In the genomic region with DNA sequence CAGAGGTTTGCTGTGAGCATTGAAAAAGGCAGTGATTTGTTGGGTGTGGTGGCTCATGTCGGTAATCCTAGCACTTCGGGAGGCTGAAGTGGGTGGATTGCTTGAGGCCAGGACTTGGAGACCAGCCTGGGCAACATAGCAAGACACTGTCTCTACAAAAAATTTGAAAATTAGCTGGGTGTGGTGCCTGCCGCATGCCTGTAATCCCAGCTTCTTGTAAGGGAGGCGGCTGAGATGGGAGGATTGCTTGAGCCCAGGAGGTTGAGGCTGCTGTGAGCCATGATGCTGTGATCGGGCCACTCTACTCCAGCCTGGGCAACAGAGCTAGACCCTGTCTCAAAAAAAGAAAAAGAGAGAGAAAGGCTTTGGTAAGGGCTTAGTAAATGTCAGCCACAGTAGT, we compare ENCODE assay signal across 28 cellular contexts. TPM values are rescaled to one million over a fixed set of nuclear protein-coding genes. Genes with fewer than 3 reads are reported as not detected.
"Had no signal": no experiment of that assay in that cellular context is flagged by ENCODE, and none has a peak within 500 bp of the region (broad histone marks: within the 10 kb centered on the region; RNA-seq: fewer than 3 reads in every experiment).

No MANE protein-coding gene starts in this region.

- H3K9me3 ChIP-seq: ascending aorta, breast epithelium, colonic mucosa, esophagus squamous epithelium had no signal

- H3K27me3 ChIP-seq: ascending aorta, breast epithelium, cardiac muscle cell, colonic mucosa, esophagus squamous epithelium had no signal

- H3K27ac ChIP-seq: ascending aorta, breast epithelium, cardiac muscle cell, colonic mucosa, epithelial cell of prostate, esophagus squamous epithelium had no signal

- H3K4me3 ChIP-seq: ascending aorta, breast epithelium, cardiac muscle cell, colonic mucosa, esophagus squamous epithelium had no signal

- DNase-seq: activated CD4-positive, alpha-beta memory T cell treated with anti-CD3 and anti-CD28 coated beads, Interleukin-2, amount 10 ng/mL, durations not matched to agents 7 days and 5 days; activated CD4-positive, alpha-beta T cell treated with anti-CD3 and anti-CD28 coated beads for 1 hour; activated CD4-positive, alpha-beta T cell treated with anti-CD3 and anti-CD28 coated beads for 4 hours; activated CD4-positive, alpha-beta T cell treated with anti-CD3 and anti-CD28 coated beads, Interleukin-2, amount 10 ng/mL, durations not matched to agents 7 days and 5 days; activated CD4-positive, alpha-beta T cell treated with anti-CD3 and anti-CD28 coated beads, Interleukin-2, amount 50 U/mL, for 4 hours; activated CD8-positive, alpha-beta memory T cell treated with anti-CD3 and anti-CD28 coated beads for 24 hours; activated effector memory CD4-positive, alpha-beta T cell treated with Interleukin-2 at 50 U/mL for 16 hours; activated gamma-delta T cell treated with Interleukin-2 at 50 U/mL for 16 hours; activated naive CD4-positive, alpha-beta T cell treated with Interleukin-2 at 50 U/mL for 16 hours; activated naive CD8-positive, alpha-beta T cell treated with anti-CD3 and anti-CD28 coated beads, Interleukin-2, amount 10 ng/mL, durations not matched to agents 7 days and 5 days; activated T-cell treated with anti-CD3 and anti-CD28 coated beads, Interleukin-2, amount 50 U/mL, for 4 hours; central memory CD4-positive, alpha-beta T cell; cerebellar nuclear complex; colonic mucosa; effector CD8-positive, alpha-beta T cell; esophagus squamous epithelium; foreskin fibroblast; T-helper 2 cell had no signal

- FAIRE-seq: endometrium, endothelial cell of umbilical vein, frontal cortex had no signal

- H3K4me1 ChIP-seq: ascending aorta, breast epithelium, colonic mucosa had no signal

- H3K36me3 ChIP-seq: ascending aorta, breast epithelium, cardiac muscle cell, colonic mucosa, esophagus squamous epithelium had no signal

- ATAC-seq: activated T-cell treated with anti-CD3 and anti-CD28 coated beads, Interleukin-2, amount 50 U/mL, for 4 hours; activated T-helper 17 cell treated with anti-CD3 and anti-CD28 coated beads, Interleukin-2, amount 50 U/mL, for 72 hours had no signal

RNA-seq across cellular contexts. Expression of a gene that starts 16.2 kb away (rescaled TPM):
- total RNA-seq: activated CD4-positive, alpha-beta memory T cell treated with anti-CD3 and anti-CD28 coated beads, Interleukin-2, amount 10 ng/mL, durations not matched to agents 7 days and 5 days; activated CD4-positive, alpha-beta T cell treated with anti-CD3 and anti-CD28 coated beads, Interleukin-2, amount 10 ng/mL, durations not matched to agents 7 days and 5 days; activated naive CD8-positive, alpha-beta T cell treated with anti-CD3 and anti-CD28 coated beads, Interleukin-2, amount 10 ng/mL, durations not matched to agents 7 days and 5 days; activated T-cell treated with anti-CD3 and anti-CD28 coated beads, Interleukin-2, amount 50 U/mL, for 4 hours; activated T-helper 17 cell treated with anti-CD3 and anti-CD28 coated beads, Interleukin-2, amount 50 U/mL, for 72 hours; ascending aorta; cardiac muscle cell; dermis microvascular lymphatic vessel endothelial cell; endothelial cell of umbilical vein; esophagus squamous epithelium; T-helper 1 cell treated with Interleukin-12 subunit alpha and Interleukin-12 subunit beta and Interleukin-4 antibody, amounts not matched to agents 30 ng/mL and 1 ng/mL, for 36 hours had no signal
- polyA plus RNA-seq: cardiac muscle cell, endothelial cell of umbilical vein had no signal
